ENCODE assay signal across 22 cellular contexts in genomic region chr3:16506451-16506850, GRCh38. TPM values are rescaled to one million over a fixed set of nuclear protein-coding genes. Genes with fewer than 3 reads are reported as not detected.
DNase-seq lines count a peak whose midpoint lies in the region; ATAC-seq and TF ChIP-seq lines count a peak whose summit lies in the region.
"Had no signal": no experiment of that assay in that cellular context is flagged by ENCODE, and none has a peak within 500 bp of the region (broad histone marks: within the 10 kb centered on the region; RNA-seq: fewer than 3 reads in every experiment).

No MANE protein-coding gene starts in this region.

- no peak for DNase-seq in activated CD8-positive, alpha-beta T cell treated with anti-CD3 and anti-CD28 coated beads for 36 hours
- DNase-seq in activated CD8-positive, alpha-beta T cell treated with anti-CD3 and anti-CD28 coated beads, Interleukin-2, amount 10 ng/mL, durations not matched to agents 7 days and 5 days = no peak
- DNase-seq in immature natural killer cell (no peak), UCSD-AML1 (lab: John Stamatoyannopoulos, UW; ENCODE audit: unreplicated experiment) (no peak), HK-2 (ENCODE audit: unreplicated experiment) (no peak), NCI-H524 (lab: John Stamatoyannopoulos, UW) (no peak)
- DNase-seq: Calu3, DMS79 treated with DMSO at 0.1 percent for 48 hours, KBM-7, MM.1S, NCI-H2029, NCI-H446 treated with DMSO at 0.1 percent for 48 hours, NCI-H526 treated with DMSO at 0.1 percent for 48 hours, OCI-M1, Peyer's patch, SIG-M5 had no signal

- CTCF ChIA-PET in activated CD8-positive, alpha-beta T cell treated with anti-CD3 and anti-CD28 coated beads for 36 hours (lab: Charles Lee) = interaction anchor here (1.3 kb wide), 1 partner anchor 10 kb away, joined by 3 read pairs; no protein-coding TSS in a partner anchor
- CTCF ChIA-PET in activated CD8-positive, alpha-beta T cell treated with anti-CD3 and anti-CD28 coated beads, Interleukin-2, amount 10 ng/mL, durations not matched to agents 7 days and 5 days (lab: Charles Lee) = interaction anchor here (3.3 kb wide), 1 partner anchor 11 kb away, joined by 15 read pairs; no protein-coding TSS in a partner anchor

- peaks cover 91% of the 10 kb centered on the region for H3K36me3 ChIP-seq in OCI-LY1 (ENCODE audit: insufficient read depth, low read length)
- H3K36me3 ChIP-seq: Peyer's patch had no signal

- H3K9me3 ChIP-seq in OCI-LY1 (ENCODE audit: low read length) = no peaks in the 10 kb centered on the region
- H3K9me3 ChIP-seq: Peyer's patch had no signal

- H3K27me3 ChIP-seq in OCI-LY1 (ENCODE audit: insufficient read depth, low read length) = no peaks in the 10 kb centered on the region
- H3K27me3 ChIP-seq: Peyer's patch had no signal

- no peaks in the 10 kb centered on the region for H3K9me3 Mint-ChIP-seq in activated CD8-positive, alpha-beta T cell treated with anti-CD3 and anti-CD28 coated beads for 36 hours
- H3K9me3 Mint-ChIP-seq in activated CD8-positive, alpha-beta T cell treated with anti-CD3 and anti-CD28 coated beads, Interleukin-2, amount 10 ng/mL, durations not matched to agents 7 days and 5 days (ENCODE audit: insufficient read depth) = no peaks in the 10 kb centered on the region
- no peaks in the 10 kb centered on the region for H3K9me3 Mint-ChIP-seq in immature natural killer cell
- H3K9me3 Mint-ChIP-seq in stimulated activated memory B cell treated with anti-CD40 and anti-IgM and Interleukin-4, amounts not matched to agents 10 μg/mL and 1 μg/mL and 100 μg/mL, for 72 hours = peaks cover 4% of the 10 kb centered on the region

- H4K20me1 ChIP-seq in OCI-LY1 (ENCODE audit: insufficient read depth, low read length) = no peaks in the 10 kb centered on the region

- POLR2A ChIA-PET in activated CD8-positive, alpha-beta T cell treated with anti-CD3 and anti-CD28 coated beads for 36 hours (lab: Charles Lee) = interaction anchor here (0.7 to 2.5 kb wide), 4 partner anchors 10 to 39 kb away, joined by 3 to 11 read pairs (median 4); no protein-coding TSS in a partner anchor
- POLR2A ChIA-PET in activated CD8-positive, alpha-beta T cell treated with anti-CD3 and anti-CD28 coated beads, Interleukin-2, amount 10 ng/mL, durations not matched to agents 7 days and 5 days (lab: Charles Lee) = interaction anchor here (1.6 kb wide), 1 partner anchor 10 kb away, joined by 5 read pairs; no protein-coding TSS in a partner anchor

- peaks cover 70% of the 10 kb centered on the region for H3K36me3 Mint-ChIP-seq in activated CD8-positive, alpha-beta T cell treated with anti-CD3 and anti-CD28 coated beads for 36 hours (ENCODE audit: low read depth)
- peaks cover 79% of the 10 kb centered on the region for H3K36me3 Mint-ChIP-seq in activated CD8-positive, alpha-beta T cell treated with anti-CD3 and anti-CD28 coated beads, Interleukin-2, amount 10 ng/mL, durations not matched to agents 7 days and 5 days (ENCODE audit: low read depth)
- H3K36me3 Mint-ChIP-seq in immature natural killer cell = peaks cover 6 to 22% (median 14%) of the 10 kb centered on the region in 3 donors
- peaks cover 73% of the 10 kb centered on the region for H3K36me3 Mint-ChIP-seq in stimulated activated memory B cell treated with anti-CD40 and anti-IgM and Interleukin-4, amounts not matched to agents 10 μg/mL and 1 μg/mL and 100 μg/mL, for 72 hours

- no peak for TF ChIP-seq CTCF in activated CD8-positive, alpha-beta T cell treated with anti-CD3 and anti-CD28 coated beads for 36 hours (IDR thresholded peaks at IDR 0.05)
- no peak for TF ChIP-seq CTCF in OCI-LY1 (IDR thresholded peaks at IDR 0.05; ENCODE audit: low read length)

- H2AFZ ChIP-seq in OCI-LY1 (ENCODE audit: low read length) = no peak overlapping the region

- H3K4me1 ChIP-seq in OCI-LY1 (ENCODE audit: insufficient read depth, low read length, severe bottlenecking) = peaks cover 100% of the 10 kb centered on the region

- peak overlapping the region; percentile 99 for H3K27ac ChIP-seq in OCI-LY1 (ENCODE audit: low read depth, low read length, poor library complexity, severe bottlenecking)
- H3K27ac ChIP-seq: 22Rv1, C4-2B, Peyer's patch, SK-N-MC had no signal

- H3K9ac ChIP-seq in OCI-LY1 (ENCODE audit: low read length) = no peak overlapping the region

- intact Hi-C loops in activated CD8-positive, alpha-beta T cell treated with anti-CD3 and anti-CD28 coated beads for 36 hours (cut with micrococcal nuclease) = no loop called here

- no peaks in the 10 kb centered on the region for H3K9me2 ChIP-seq in OCI-LY1 (ENCODE audit: low read depth, low read length)

- H3K4me1 Mint-ChIP-seq in activated CD8-positive, alpha-beta T cell treated with anti-CD3 and anti-CD28 coated beads for 36 hours (ENCODE audit: low read depth) = peaks cover 76% of the 10 kb centered on the region
- H3K4me1 Mint-ChIP-seq in activated CD8-positive, alpha-beta T cell treated with anti-CD3 and anti-CD28 coated beads, Interleukin-2, amount 10 ng/mL, durations not matched to agents 7 days and 5 days (ENCODE audit: low read depth) = peaks cover 80% of the 10 kb centered on the region
- peaks cover 84 to 99% of the 10 kb centered on the region in 2 donors for H3K4me1 Mint-ChIP-seq in immature natural killer cell
- H3K4me1 Mint-ChIP-seq in stimulated activated memory B cell treated with anti-CD40 and anti-IgM and Interleukin-4, amounts not matched to agents 10 μg/mL and 1 μg/mL and 100 μg/mL, for 72 hours = peaks cover 89% of the 10 kb centered on the region

- peak overlapping the region; percentile 98; the same call in 1 of the 2 replicates for H3K4me2 ChIP-seq in OCI-LY1 (ENCODE audit: low read length)

- H3K27ac Mint-ChIP-seq in activated CD8-positive, alpha-beta T cell treated with anti-CD3 and anti-CD28 coated beads for 36 hours = peak overlapping the region; percentile 16
- H3K27ac Mint-ChIP-seq in activated CD8-positive, alpha-beta T cell treated with anti-CD3 and anti-CD28 coated beads, Interleukin-2, amount 10 ng/mL, durations not matched to agents 7 days and 5 days = no peak overlapping the region
- peak overlapping the region in 4 of 6 donors; percentile 38 to 67 (median 42) for H3K27ac Mint-ChIP-seq in immature natural killer cell
- peak overlapping the region; percentile 100 for H3K27ac Mint-ChIP-seq in stimulated activated memory B cell treated with anti-CD40 and anti-IgM and Interleukin-4, amounts not matched to agents 10 μg/mL and 1 μg/mL and 100 μg/mL, for 72 hours
- H3K27ac Mint-ChIP-seq: B cell had no signal

- no peak overlapping the region for H3K4me3 Mint-ChIP-seq in activated CD8-positive, alpha-beta T cell treated with anti-CD3 and anti-CD28 coated beads for 36 hours
- no peak overlapping the region for H3K4me3 Mint-ChIP-seq in activated CD8-positive, alpha-beta T cell treated with anti-CD3 and anti-CD28 coated beads, Interleukin-2, amount 10 ng/mL, durations not matched to agents 7 days and 5 days
- no peak overlapping the region for H3K4me3 Mint-ChIP-seq in immature natural killer cell
- H3K4me3 Mint-ChIP-seq in stimulated activated memory B cell treated with anti-CD40 and anti-IgM and Interleukin-4, amounts not matched to agents 10 μg/mL and 1 μg/mL and 100 μg/mL, for 72 hours = peak overlapping the region; percentile 7
- H3K4me3 Mint-ChIP-seq: B cell had no signal

- no peak for ATAC-seq in activated CD8-positive, alpha-beta T cell treated with anti-CD3 and anti-CD28 coated beads for 36 hours
- no peak for ATAC-seq in activated CD8-positive, alpha-beta T cell treated with anti-CD3 and anti-CD28 coated beads, Interleukin-2, amount 10 ng/mL, durations not matched to agents 7 days and 5 days
- no peak for ATAC-seq in stimulated activated memory B cell treated with anti-CD40 and anti-IgM and Interleukin-4, amounts not matched to agents 10 μg/mL and 1 μg/mL and 100 μg/mL, for 72 hours

- H3K27me3 Mint-ChIP-seq in activated CD8-positive, alpha-beta T cell treated with anti-CD3 and anti-CD28 coated beads for 36 hours = no peaks in the 10 kb centered on the region
- no peaks in the 10 kb centered on the region for H3K27me3 Mint-ChIP-seq in activated CD8-positive, alpha-beta T cell treated with anti-CD3 and anti-CD28 coated beads, Interleukin-2, amount 10 ng/mL, durations not matched to agents 7 days and 5 days (ENCODE audit: low read depth)
- peaks cover 3 to 11% (median 8%) of the 10 kb centered on the region in 3 donors for H3K27me3 Mint-ChIP-seq in immature natural killer cell (ENCODE audit: low read depth in 3 of 3)
- peaks cover 19% of the 10 kb centered on the region for H3K27me3 Mint-ChIP-seq in stimulated activated memory B cell treated with anti-CD40 and anti-IgM and Interleukin-4, amounts not matched to agents 10 μg/mL and 1 μg/mL and 100 μg/mL, for 72 hours
- H3K27me3 Mint-ChIP-seq: B cell had no signal

- peaks cover 3% of the 10 kb centered on the region; the same call in 1 of the 2 replicates for H3F3A ChIP-seq in OCI-LY1 (ENCODE audit: insufficient read depth, low read length)

- peak overlapping the region; percentile 95 for H3K4me3 ChIP-seq in OCI-LY1 (ENCODE audit: low read depth, low read length, poor library complexity, severe bottlenecking)
- H3K4me3 ChIP-seq: Peyer's patch, SK-N-MC had no signal

- H3K79me2 ChIP-seq in OCI-LY1 (ENCODE audit: insufficient read depth, low read length) = peaks cover 100% of the 10 kb centered on the region

RNA-seq across cellular contexts. Expression of gene RFTN1, which starts 7.0 kb away (rescaled TPM):
- 100 to 1,000 TPM; 113 to 125 TPM for total RNA-seq in activated CD8-positive, alpha-beta T cell treated with anti-CD3 and anti-CD28 coated beads for 36 hours
- total RNA-seq in activated CD8-positive, alpha-beta T cell treated with anti-CD3 and anti-CD28 coated beads, Interleukin-2, amount 10 ng/mL, durations not matched to agents 7 days and 5 days = 10 to 100 TPM; 59.9 to 63.4 TPM
- polyA plus RNA-seq in immature natural killer cell = 100 to 1,000 TPM in 2 of 3 donors, 10 to 100 TPM in 1; 96.5 to 194 (median 109) TPM
